In the genomic region with DNA sequence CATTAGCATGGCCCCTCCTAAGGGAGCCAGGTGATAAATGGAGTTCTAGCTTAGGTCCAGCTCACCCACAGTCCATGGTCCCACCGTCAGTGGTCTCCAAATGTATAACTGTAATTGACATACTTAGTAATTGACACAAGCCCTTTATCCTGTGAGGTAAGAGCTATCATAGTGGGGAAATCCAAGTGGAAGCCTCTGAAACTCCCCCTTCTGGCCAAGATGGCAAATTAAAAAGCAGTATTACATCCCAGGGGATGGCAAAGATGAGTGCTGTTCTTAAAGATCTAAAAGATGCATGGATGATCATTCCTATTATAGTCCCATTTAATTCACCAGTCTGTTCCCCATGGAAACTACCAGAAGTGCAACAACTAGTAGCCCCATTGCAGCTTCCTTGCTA, we compare ENCODE assay signal across 15 cellular contexts. TPM values are rescaled to one million over a fixed set of nuclear protein-coding genes. Genes with fewer than 3 reads are reported as not detected.
DNase-seq lines count a peak whose midpoint lies in the region; ATAC-seq, FAIRE-seq and TF ChIP-seq lines count a peak whose summit lies in the region.
"Not testable (repeated sequence)": the region's sequence is repeated elsewhere in the genome, so short reads cannot be mapped to it uniquely, and the experiment has no call there.
"Had no signal": no experiment of that assay in that cellular context is flagged by ENCODE, and none has a peak within 500 bp of the region (broad histone marks: within the 10 kb centered on the region; RNA-seq: fewer than 3 reads in every experiment).

No MANE protein-coding gene starts in this region.

- ATAC-seq in HCT116 (peak; percentile 90), Panc1 (peak; percentile 67)

- peak; percentile 30 for TF ChIP-seq CTCF in AG04450 (IDR thresholded peaks at IDR 0.05; ENCODE audit: low read depth, low read length)
- TF ChIP-seq CTCF in GM06990 (IDR thresholded peaks at IDR 0.05; ENCODE audit: insufficient read depth, low read length, poor library complexity, severe bottlenecking), result peak; percentile 18
- TF ChIP-seq CTCF in HCT116 (IDR thresholded peaks at IDR 0.05 in 2 of 3, conservative IDR thresholded peaks at IDR 0.05 in 1 of 3; ENCODE audit: borderline replicate concordance in 1 of 3, insufficient read depth in 1 of 3, low read depth in 2 of 3, low read length in 2 of 3), result peak; percentile 14 to 32 (median 18); a peak in 4 of 6 replicates
- TF ChIP-seq CTCF in Panc1 (IDR thresholded peaks at IDR 0.05); astrocyte (IDR thresholded peaks at IDR 0.05; ENCODE audit: insufficient read depth, low read depth, low read length): not testable (repeated sequence)
- peak; percentile 31 for TF ChIP-seq CTCF in endothelial cell (IDR thresholded peaks at IDR 0.05; ENCODE audit: unreplicated experiment)
- peak; percentile 24 for TF ChIP-seq CTCF in left ventricle myocardium inferior (IDR thresholded peaks at IDR 0.05; ENCODE audit: borderline replicate concordance)
- peak; percentile 39 for TF ChIP-seq CTCF in parathyroid adenoma (IDR thresholded peaks at IDR 0.05)

- H3K4me2 ChIP-seq in HCT116 (ENCODE audit: low read length); astrocyte (ENCODE audit: low read length); parathyroid adenoma (ENCODE audit: low read length): not testable (repeated sequence)

- intact Hi-C loops in HCT116 (cut with micrococcal nuclease), result loop anchor here (2.0 kb wide), 1 partner anchor 176 kb away; no protein-coding TSS in a partner anchor
- intact Hi-C loops in Panc1 (cut with micrococcal nuclease; ENCODE audit: unreplicated experiment); left ventricle myocardium inferior (cut with micrococcal nuclease): not testable (repeated sequence)

- CTCF ChIA-PET in AG04450 (lab: Charles Lee), result interaction anchor here (0.6 kb wide), 1 partner anchor 175 kb away, joined by 3 read pairs; no protein-coding TSS in a partner anchor
- CTCF ChIA-PET in HCT116 (lab: Charles Lee), result interaction anchor here (0.9 kb wide), 1 partner anchor 174 kb away, joined by 6 read pairs; no protein-coding TSS in a partner anchor
- CTCF ChIA-PET in Panc1 (lab: Charles Lee), result not testable (repeated sequence)

- H3K27me3 Mint-ChIP-seq in astrocyte (ENCODE audit: low read depth, unreplicated experiment); endothelial cell (ENCODE audit: unreplicated experiment): not testable (repeated sequence)

- not testable (repeated sequence) for H2AFZ ChIP-seq in HCT116 (ENCODE audit: low read depth, low read length, poor library complexity, severe bottlenecking); astrocyte (ENCODE audit: low read depth, low read length); parathyroid adenoma

- H3K4me3 Mint-ChIP-seq in astrocyte (ENCODE audit: unreplicated experiment); endothelial cell (ENCODE audit: unreplicated experiment): not testable (repeated sequence)

- not testable (repeated sequence) for H4K20me1 ChIP-seq in HCT116 (ENCODE audit: insufficient read depth); astrocyte (ENCODE audit: insufficient read depth, low read length)

- peak; percentile 40 for TF ChIP-seq RAD21 in HCT116 (IDR thresholded peaks at IDR 0.05; ENCODE audit: low read depth)

- H3K4me1 ChIP-seq in HCT116 (ENCODE audit: control insufficient read depth in 1 of 2, insufficient read depth in 2 of 2, low read length in 2 of 2); Panc1 (ENCODE audit: control insufficient read depth, insufficient read depth, low read length); astrocyte (ENCODE audit: insufficient read depth, low read length); left ventricle myocardium inferior; parathyroid adenoma: not testable (repeated sequence)

- not testable (repeated sequence) for BruUV-seq in HCT116 (replicated peaks; lab: Mats Ljungman, UMichigan); Panc1 (replicated peaks; lab: Mats Ljungman, UMichigan)

- not testable (repeated sequence) for H3K27me3 ChIP-seq in AG04450 (ENCODE audit: control insufficient read depth, insufficient read depth, low read length); GM06990 (replicated peaks; ENCODE audit: control insufficient read depth, insufficient read depth, low read length); HCT116 (ENCODE audit: insufficient read depth, low read length); Panc1 (ENCODE audit: control insufficient read depth, insufficient read depth, low read length); astrocyte (ENCODE audit: insufficient read depth, low read length); left ventricle myocardium inferior (ENCODE audit: low read depth); parathyroid adenoma (ENCODE audit: control insufficient read depth, insufficient read depth, low read length)

- POLR2A ChIA-PET in AG04450 (lab: Yijun Ruan, JAX); HCT116 (lab: Charles Lee); Panc1 (lab: Charles Lee): not testable (repeated sequence)

- in situ Hi-C loops in Panc1 (cut with HindIII; ENCODE audit: low pct_unique_long_range_greater_than_20kb, low sequenced_read_pairs), result not testable (repeated sequence)

- not testable (repeated sequence) for H3K27ac Mint-ChIP-seq in astrocyte (ENCODE audit: unreplicated experiment); endothelial cell (ENCODE audit: unreplicated experiment)

- H3K79me2 ChIP-seq in HCT116 (ENCODE audit: insufficient read depth, low read length); astrocyte (ENCODE audit: insufficient read depth, low read length); parathyroid adenoma: not testable (repeated sequence)

- not testable (repeated sequence) for H3K9ac ChIP-seq in HCT116 (ENCODE audit: low read length); astrocyte (ENCODE audit: low read length); parathyroid adenoma

- not testable (repeated sequence) for H3K4me3 ChIP-seq in AG04450 (ENCODE audit: low read depth, low read length); GM06990 (replicated peaks; ENCODE audit: low read depth, low read length); HCT116 (replicated peaks in 1 of 2; ENCODE audit: low read depth in 1 of 2, low read length in 2 of 2); Panc1 (ENCODE audit: low read depth in 2 of 2, low read length in 2 of 2); astrocyte (ENCODE audit: insufficient read depth, low read depth, low read length); left ventricle myocardium inferior; parathyroid adenoma (ENCODE audit: low read depth, low read length)

- not testable (repeated sequence) for H3K9me3 ChIP-seq in AG04450 (ENCODE audit: control insufficient read depth, insufficient read depth, low read length); HCT116 (ENCODE audit: control insufficient read depth in 1 of 2, insufficient read depth in 1 of 2, low read depth in 1 of 2, low read length in 2 of 2); Panc1 (ENCODE audit: control insufficient read depth, insufficient read depth, low read depth, low read length); astrocyte (ENCODE audit: insufficient read depth, low read depth, low read length); left ventricle myocardium inferior (replicated peaks); parathyroid adenoma (ENCODE audit: control insufficient read depth, low read length)

- H3K36me3 ChIP-seq in GM06990 (ENCODE audit: control insufficient read depth, insufficient read depth, low read length); HCT116 (ENCODE audit: control insufficient read depth in 1 of 2, insufficient read depth in 2 of 2, low read length in 2 of 2); Panc1 (ENCODE audit: control insufficient read depth, insufficient read depth, low read length); astrocyte (ENCODE audit: insufficient read depth, low read length); left ventricle myocardium inferior; parathyroid adenoma (ENCODE audit: control insufficient read depth, insufficient read depth, low read length): not testable (repeated sequence)

- TF ChIP-seq POLR2A in HCT116 (IDR thresholded peaks at IDR 0.05; ENCODE audit: borderline replicate concordance, extremely low read depth, insufficient read depth, insufficient read length), result not testable (repeated sequence)

- H3K9me3 Mint-ChIP-seq in astrocyte (ENCODE audit: unreplicated experiment); endothelial cell (ENCODE audit: unreplicated experiment): not testable (repeated sequence)

- peak; percentile 5 for FAIRE-seq in astrocyte (lab: Jason Lieb, UNC)

- not testable (repeated sequence) for H3K36me3 Mint-ChIP-seq in astrocyte (ENCODE audit: low read depth, unreplicated experiment); endothelial cell (ENCODE audit: low read depth, unreplicated experiment)

- not testable (repeated sequence) for H3K4me1 Mint-ChIP-seq in astrocyte (ENCODE audit: low read depth, unreplicated experiment); endothelial cell (ENCODE audit: unreplicated experiment)

- DNase-seq in AG04450 (ENCODE audit: low read depth, low spot score); GM06990 (ENCODE audit: extremely low read depth, insufficient read length); HCT116 (ENCODE audit: low read depth, low spot score); Panc1 (ENCODE audit: low read depth, low spot score); astrocyte (ENCODE audit: low read depth); endothelial cell (ENCODE audit: low spot score); left ventricle myocardium inferior: not testable (repeated sequence)

- RAD21 ChIA-PET in HCT116 (lab: Charles Lee; ENCODE audit: low non-redundant PET in 1 of 2, low total read pairs in 2 of 2, uncharacterized antibody in 2 of 2, unreplicated experiment in 2 of 2), result not testable (repeated sequence)

- H3K9me2 ChIP-seq in HCT116 (ENCODE audit: insufficient read depth), result not testable (repeated sequence)

- H3K27ac ChIP-seq in AG04450 (ENCODE audit: low read depth, low read length); HCT116 (ENCODE audit: low read depth, low read length); Panc1 (ENCODE audit: low read length); astrocyte (ENCODE audit: low read depth, low read length); left ventricle myocardium inferior (replicated peaks); parathyroid adenoma: not testable (repeated sequence)

RNA-seq across cellular contexts. Expression of gene CPLX2, which starts 33.2 kb away (rescaled TPM):
- 0.02 and 0.50 TPM in 2 replicates for polyA plus RNA-seq in AG04450 (2011; rRNA removed)
- polyA minus RNA-seq in AG04450 (2011; rRNA and poly(A)+ RNA removed), result 0.09 and 0.14 TPM in 2 replicates
- total RNA-seq in HCT116 (2021; ENCODE audit: unreplicated experiment) (not detected), Panc1 (2021; ENCODE audit: unreplicated experiment) (0.15 TPM), astrocyte (0.05 TPM in 1 of 2 replicates, not detected in the other), endothelial cell (ENCODE audit: unreplicated experiment) (0.05 TPM), left ventricle myocardium inferior (not detected)
- polyA plus RNA-seq in HCT116 (2012), result 0.08 and 0.19 TPM in 2 replicates
- not detected for polyA plus RNA-seq in Panc1 (2012; ENCODE audit: insufficient read length)
- total RNA-seq: CD8-positive, alpha-beta T cell; H4; heart right ventricle; M059J; mesothelial cell of epicardium; natural killer cell; T-helper 1 cell treated with Interleukin-12 subunit alpha and Interleukin-12 subunit beta and Interleukin-4 antibody, amounts not matched to agents 30 ng/mL and 1 ng/mL, for 36 hours had no signal
